In the genomic region with DNA sequence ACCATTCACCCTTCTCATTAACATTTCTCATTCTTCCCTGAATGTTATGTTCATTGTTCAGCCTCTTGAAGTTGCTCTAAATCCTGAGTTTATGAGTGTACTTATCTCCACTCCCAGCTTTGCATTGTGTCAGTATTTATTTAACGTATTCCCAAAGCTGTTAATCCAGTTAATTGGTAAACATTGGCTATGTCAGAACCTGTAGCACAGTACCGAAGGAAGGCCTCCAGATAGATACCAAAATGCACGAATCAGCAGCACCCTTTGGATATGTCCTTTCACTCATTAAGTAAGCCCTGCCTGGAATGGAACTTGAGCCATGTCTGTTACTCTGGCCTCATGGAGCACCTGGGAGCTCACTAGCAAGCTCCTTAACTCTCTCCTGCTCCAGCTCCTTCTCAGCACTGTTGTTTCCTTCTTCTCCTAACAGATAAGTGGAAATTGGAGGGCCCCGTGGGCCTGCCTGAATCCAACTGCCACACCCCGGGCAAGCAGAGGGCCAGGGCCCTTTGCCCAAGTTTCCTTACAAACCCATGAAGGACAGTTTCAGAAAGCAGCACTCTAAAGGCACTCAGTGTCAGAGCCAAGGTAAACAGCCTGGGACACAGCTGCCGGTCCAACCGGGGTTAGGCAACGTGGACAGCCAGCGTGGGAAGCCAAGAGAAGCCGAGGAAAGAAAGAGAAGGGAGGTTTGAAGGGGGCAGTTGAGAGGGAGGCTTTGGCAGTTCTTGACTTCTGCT, we compare ENCODE assay signal across 7 cellular contexts.
DNase-seq lines count a peak whose midpoint lies in the region; ATAC-seq and TF ChIP-seq lines count a peak whose summit lies in the region.

No MANE protein-coding gene starts in this region.

- WGBS in transverse colon (ENCODE audit: low coverage in 1 of 2), 2 donors, result 33 to 67% methylated on average over 1 to 10 of the region's 10 CpGs

- no peak overlapping the region for H3K4me3 ChIP-seq in transverse colon

- no peak for TF ChIP-seq POLR2A in transverse colon (IDR thresholded peaks at IDR 0.05)

- H3K9me3 ChIP-seq in transverse colon, result no peaks in the 10 kb centered on the region

- H3K36me3 ChIP-seq in transverse colon, result no peaks in the 10 kb centered on the region

- H3K27me3 ChIP-seq in transverse colon, result no peaks in the 10 kb centered on the region

- intact Hi-C loops in transverse colon (cut with DNase I; ENCODE audit: low total_unique reads), result loop anchor here (10.0 kb wide), 2 partner anchors 216 to 314 kb away; no protein-coding TSS in a partner anchor

- in situ Hi-C loops in transverse colon (cut with MboI; ENCODE audit: low pct_ligation_motif_present in 1 of 4, low pct_unique_long_range_greater_than_20kb in 1 of 4, low sequenced_read_pairs in 3 of 4), result no loop called here

- H3K27ac ChIP-seq in transverse colon, result peak overlapping the region; percentile 47 to 87 (median 68)

- ATAC-seq in left lobe of liver (peak; percentile 96), HG02642 (IDR thresholded peaks at IDR 0.05; ENCODE audit: poor library complexity, unreplicated experiment) (no peak)
- no peak for ATAC-seq in activated CD4-positive, CD25-positive, alpha-beta regulatory T cell treated with anti-CD3 and anti-CD28 coated beads, Interleukin-2, amount 50 U/mL, for 24 hours

- no peak for TF ChIP-seq EP300 in transverse colon (IDR thresholded peaks at IDR 0.05; ENCODE audit: low read depth)

- TF ChIP-seq CTCF in transverse colon (IDR thresholded peaks at IDR 0.05), result no peak

- DNase-seq in NCI-H146 treated with DMSO at 0.1 percent for 48 hours (lab: John Stamatoyannopoulos, UW; ENCODE audit: unreplicated experiment) (peak; percentile 54), astrocyte of the hippocampus (ENCODE audit: low read depth, low spot score) (peak; percentile 50), left lobe of liver (ENCODE audit: low spot score) (peak; percentile 86), transverse colon (peak; percentile 60), putamen (ENCODE audit: low spot score) (no peak)

- H3K4me1 ChIP-seq in transverse colon, result peaks cover 18 to 52% (median 19%) of the 10 kb centered on the region in 4 donors
